Comparison of ENCODE assay signal across 1 cellular context in genomic region chr7:151459726-151460473, GRCh38.
TF ChIP-seq lines count a peak whose summit lies in the region.

No MANE protein-coding gene starts in this region.

TF ChIP-seq in HepG2, 621 proteins besides CTCF, POLR2A, EP300 and RAD21 (continued from another document and continues in another):
- TF ChIP-seq ARID3A (IDR thresholded peaks at IDR 0.05; ENCODE audit: low read depth, low read length) (peak; percentile 57; the same call in 1 of the 2 replicates), ZNF816 (CRISPR knock-in tag; IDR thresholded peaks at IDR 0.05; ENCODE audit: borderline replicate concordance) (no peak), ZFP36L2 (CRISPR knock-in tag; IDR thresholded peaks at IDR 0.05) (no peak), ZNF574 (CRISPR knock-in tag; IDR thresholded peaks at IDR 0.05) (no peak), BORCS8-MEF2B (CRISPR knock-in tag; IDR thresholded peaks at IDR 0.05) (no peak), THRA (CRISPR knock-in tag; IDR thresholded peaks at IDR 0.05; ENCODE audit: borderline replicate concordance) (no peak), TMF1 (CRISPR knock-in tag; IDR thresholded peaks at IDR 0.05; ENCODE audit: low read depth) (no peak), ZNF670 (CRISPR knock-in tag; IDR thresholded peaks at IDR 0.05; ENCODE audit: borderline replicate concordance) (no peak), ATF3 (CRISPR knock-in tag; IDR thresholded peaks at IDR 0.05) (peak; percentile 32; the same call in 1 of the 2 replicates), MXD1 (CRISPR knock-in tag; IDR thresholded peaks at IDR 0.05) (no peak), ZBTB43 (CRISPR knock-in tag; conservative IDR thresholded peaks at IDR 0.05) (no peak), TERF1 (CRISPR knock-in tag; IDR thresholded peaks at IDR 0.05) (no peak), MATR3 (CRISPR knock-in tag; IDR thresholded peaks at IDR 0.05) (no peak), MTERF4 (CRISPR knock-in tag; IDR thresholded peaks at IDR 0.05) (0 out of 2 replicates have a peak, but pooled peaks have one; percentile 51), ZSCAN9 (CRISPR knock-in tag; IDR thresholded peaks at IDR 0.05; ENCODE audit: borderline replicate concordance) (no peak), ERF (CRISPR knock-in tag; IDR thresholded peaks at IDR 0.05) (no peak), ZNF234 (CRISPR knock-in tag; conservative IDR thresholded peaks at IDR 0.05) (no peak), ZC3H4 (CRISPR knock-in tag; IDR thresholded peaks at IDR 0.05; ENCODE audit: borderline replicate concordance) (no peak), SRSF4 (IDR thresholded peaks at IDR 0.05; ENCODE audit: low read depth, low read length, poor library complexity, severe bottlenecking) (no peak), AGO1 (IDR thresholded peaks at IDR 0.05; ENCODE audit: low read depth, low read length, poor library complexity, severe bottlenecking) (no peak), BCLAF1 (IDR thresholded peaks at IDR 0.05) (no peak), ATF4 (CRISPR knock-in tag; IDR thresholded peaks at IDR 0.05) (no peak), ZNF674 (CRISPR knock-in tag; IDR thresholded peaks at IDR 0.05; ENCODE audit: low read depth) (no peak), ZNF326 (CRISPR knock-in tag; IDR thresholded peaks at IDR 0.05; ENCODE audit: borderline replicate concordance) (no peak), IKZF1 (IDR thresholded peaks at IDR 0.05) (no peak), TBP (CRISPR knock-in tag; IDR thresholded peaks at IDR 0.05) (no peak), MEIS1 (CRISPR knock-in tag; IDR thresholded peaks at IDR 0.05; ENCODE audit: borderline replicate concordance) (no peak), POLR2AphosphoS2 (IDR thresholded peaks at IDR 0.05; ENCODE audit: low read depth, low read length) (0 out of 2 replicates have a peak, but pooled peaks have one; percentile 33), ZNF18 (CRISPR knock-in tag; IDR thresholded peaks at IDR 0.05; ENCODE audit: insufficient replicate concordance) (no peak), SPEN (CRISPR knock-in tag; IDR thresholded peaks at IDR 0.05; ENCODE audit: low read depth) (no peak), ZNF441 (CRISPR knock-in tag; IDR thresholded peaks at IDR 0.05; ENCODE audit: borderline replicate concordance) (no peak), DMTF1 (CRISPR knock-in tag; IDR thresholded peaks at IDR 0.05) (no peak), ZFAT (CRISPR knock-in tag; conservative IDR thresholded peaks at IDR 0.05) (no peak), ATAD3A (CRISPR knock-in tag; IDR thresholded peaks at IDR 0.05) (no peak), ZNF597 (CRISPR knock-in tag; IDR thresholded peaks at IDR 0.05) (no peak), HINFP (CRISPR knock-in tag; IDR thresholded peaks at IDR 0.05; ENCODE audit: low read depth) (no peak)
